Comparison of ENCODE assay signal across 13 cellular contexts in the genomic region with DNA sequence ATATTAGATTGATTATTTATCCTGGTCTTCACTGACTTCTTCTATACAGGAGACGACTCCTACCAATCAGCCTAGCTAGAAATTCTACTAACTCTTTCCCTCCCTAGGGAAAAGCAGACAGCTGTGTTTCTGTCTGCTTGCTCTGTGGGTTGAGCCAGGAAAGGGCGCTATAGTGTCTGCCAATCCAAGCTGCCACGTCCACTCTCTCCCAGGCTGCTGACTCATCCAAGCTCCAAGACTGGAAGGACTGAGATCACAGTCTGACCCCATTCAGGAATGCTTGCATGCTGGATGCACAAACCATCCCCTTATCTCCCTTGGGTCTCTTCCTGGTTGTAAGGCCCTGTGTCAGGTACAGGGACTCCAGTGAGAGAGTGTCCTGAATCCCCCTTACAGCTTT.
DNase-seq lines count a peak whose midpoint lies in the region; ATAC-seq, FAIRE-seq and TF ChIP-seq lines count a peak whose summit lies in the region.
"Had no signal": no experiment of that assay in that cellular context is flagged by ENCODE, and none has a peak within 500 bp of the region (broad histone marks: within the 10 kb centered on the region; RNA-seq: fewer than 3 reads in every experiment).

No MANE protein-coding gene starts in this region.

- WGBS in H1 (ENCODE audit: extremely low coverage in 1 of 2, insufficient coverage in 1 of 2, insufficient read length in 1 of 2, insufficient replicate concordance in 2 of 2, low coverage in 1 of 2, low lambda C conversion rate in 2 of 2, missing lambda C conversion rate in 1 of 2), 2 experiments = 76% methylated on average over 3 of the region's 3 CpGs; no CpG with 5 or more reads in 1 of the 2 experiments
- 33 to 52% methylated on average over 2 of the region's 3 CpGs for WGBS in mesodermal cell (ENCODE audit: insufficient coverage in 2 of 2), 2 experiments

- H2BK120ac ChIP-seq in H1 (replicated peaks; ENCODE audit: low read depth, low read length) = no peak overlapping the region

- no peaks in the 10 kb centered on the region for H3K27me3 Mint-ChIP-seq in activated CD8-positive, alpha-beta memory T cell treated with anti-CD3 and anti-CD28 coated beads, Interleukin-2, amount 10 ng/mL, durations not matched to agents 7 days and 5 days

- no peak overlapping the region for H2BK12ac ChIP-seq in H1 (ENCODE audit: low read depth, low read length)

- H3K9me3 Mint-ChIP-seq in activated CD8-positive, alpha-beta memory T cell treated with anti-CD3 and anti-CD28 coated beads, Interleukin-2, amount 10 ng/mL, durations not matched to agents 7 days and 5 days (ENCODE audit: low read depth) = peaks cover 3% of the 10 kb centered on the region
- H3K9me3 Mint-ChIP-seq: activated T-helper 17 cell treated with anti-CD3 and anti-CD28 coated beads, Interleukin-2, amount 50 U/mL, for 72 hours had no signal

- no peaks in the 10 kb centered on the region for H4K20me1 ChIP-seq in H1 (replicated peaks in 1 of 2; ENCODE audit: control insufficient read depth in 1 of 2, insufficient read depth in 2 of 2, low read length in 2 of 2)

- no peak overlapping the region for H3K23ac ChIP-seq in H1 (ENCODE audit: insufficient read length)

- no peak overlapping the region for H3K14ac ChIP-seq in H1 (ENCODE audit: insufficient read length)

- H3K4me1 ChIP-seq in H1 (replicated peaks in 1 of 4; ENCODE audit: control insufficient read depth in 3 of 4, insufficient read depth in 4 of 4, low read length in 3 of 4) = peaks cover 0 to 2% (median 0%) of the 10 kb centered on the region in 4 experiments; a peak in 1 of 7 replicates
- peaks cover 7% of the 10 kb centered on the region for H3K4me1 ChIP-seq in mesodermal cell (ENCODE audit: control insufficient read depth, insufficient read depth, low read length, poor library complexity, severe bottlenecking)

- no peak overlapping the region for H3K4me3 Mint-ChIP-seq in activated CD8-positive, alpha-beta memory T cell treated with anti-CD3 and anti-CD28 coated beads, Interleukin-2, amount 10 ng/mL, durations not matched to agents 7 days and 5 days
- H3K4me3 Mint-ChIP-seq: activated T-helper 17 cell treated with anti-CD3 and anti-CD28 coated beads, Interleukin-2, amount 50 U/mL, for 72 hours had no signal

- no peak overlapping the region for H2BK15ac ChIP-seq in H1 (ENCODE audit: low read length)

- no peak overlapping the region for H3K56ac ChIP-seq in H1 (replicated peaks; ENCODE audit: insufficient read length, low read depth, low read length)

- no peaks in the 10 kb centered on the region for H3K79me1 ChIP-seq in H1 (ENCODE audit: low read depth, low read length)

- ATAC-seq in activated CD8-positive, alpha-beta memory T cell treated with anti-CD3 and anti-CD28 coated beads, Interleukin-2, amount 10 ng/mL, durations not matched to agents 7 days and 5 days = no peak
- ATAC-seq: activated T-helper 17 cell treated with anti-CD3 and anti-CD28 coated beads, Interleukin-2, amount 50 U/mL, for 72 hours had no signal

- H3K4me2 ChIP-seq in H1 (ENCODE audit: insufficient read depth in 1 of 2, low read depth in 2 of 2, low read length in 2 of 2) = no peak overlapping the region

- TF ChIP-seq EP300 in H1 (IDR thresholded peaks at IDR 0.05; ENCODE audit: borderline replicate concordance in 1 of 2, low read depth in 2 of 2, low read length in 2 of 2) = no peak

- no peaks in the 10 kb centered on the region for H3K79me2 ChIP-seq in H1 (ENCODE audit: control insufficient read depth in 1 of 2, insufficient read depth in 2 of 2, low read length in 2 of 2)

- H3K4me3 ChIP-seq in H1 (ENCODE audit: extremely low read depth in 1 of 4, insufficient read depth in 2 of 4, low read depth in 3 of 4, low read length in 4 of 4) (no peak overlapping the region), mesodermal cell (ENCODE audit: extremely low read depth, insufficient read depth, low read length, poor library complexity, severe bottlenecking) (no peak overlapping the region)
- H3K4me3 ChIP-seq: ovary, thoracic aorta had no signal

- TF ChIP-seq CTCF in H1 (IDR thresholded peaks at IDR 0.05; ENCODE audit: control extremely low read depth in 1 of 3, insufficient read depth in 1 of 3, low read depth in 1 of 3, low read length in 3 of 3) (no peak), GM10248 (IDR thresholded peaks at IDR 0.05; ENCODE audit: control extremely low read depth, extremely low read depth, low read depth, missing control alignments) (no peak)

- H3K9me3 ChIP-seq in H1 (ENCODE audit: insufficient read depth in 2 of 2, low read depth in 1 of 2, low read length in 1 of 2) (no peaks in the 10 kb centered on the region), mesodermal cell (ENCODE audit: control insufficient read depth, low read length) (no peaks in the 10 kb centered on the region)
- H3K9me3 ChIP-seq: ovary, thoracic aorta had no signal

- H3K27me3 ChIP-seq in H1 (replicated peaks in 1 of 4; ENCODE audit: control insufficient read depth in 3 of 4, extremely low read depth in 1 of 4, insufficient read depth in 3 of 4, low read length in 3 of 4) = no peaks in the 10 kb centered on the region
- H3K27me3 ChIP-seq: ovary had no signal

- H3K4me1 Mint-ChIP-seq in activated CD8-positive, alpha-beta memory T cell treated with anti-CD3 and anti-CD28 coated beads, Interleukin-2, amount 10 ng/mL, durations not matched to agents 7 days and 5 days = no peaks in the 10 kb centered on the region
- H3K4me1 Mint-ChIP-seq: activated T-helper 17 cell treated with anti-CD3 and anti-CD28 coated beads, Interleukin-2, amount 50 U/mL, for 72 hours had no signal

- H4K91ac ChIP-seq in H1 (replicated peaks; ENCODE audit: insufficient read length, low read length) = no peak overlapping the region

- POLR2A ChIA-PET in H1 (lab: Charles Lee; ENCODE audit: partially characterized antibody) = no interaction called here
- POLR2A ChIA-PET in GM10248 (lab: Yijun Ruan, JAX) = no interaction called here

- CTCF ChIA-PET in H1 (lab: Charles Lee; ENCODE audit: partially characterized antibody) (interaction anchor here (1.0 kb wide), 1 partner anchor 12 kb away, joined by 3 read pairs; no protein-coding TSS in a partner anchor), GM10248 (lab: Yijun Ruan, JAX) (no interaction called here)
- CTCF ChIA-PET in activated CD8-positive, alpha-beta memory T cell treated with anti-CD3 and anti-CD28 coated beads, Interleukin-2, amount 10 ng/mL, durations not matched to agents 7 days and 5 days (lab: Charles Lee) = no interaction called here

- no peak overlapping the region for H3K4ac ChIP-seq in H1 (replicated peaks; ENCODE audit: insufficient read length, low read depth, low read length)

- H2BK20ac ChIP-seq in H1 (ENCODE audit: low read length) = no peak overlapping the region

- no peak overlapping the region for H4K8ac ChIP-seq in H1 (ENCODE audit: extremely low read depth, insufficient read depth, low read length)

- peak; percentile 45 for FAIRE-seq in H1 (lab: Jason Lieb, UNC)
- FAIRE-seq: TTC549 had no signal

- H3K27ac ChIP-seq in H1 (ENCODE audit: low read depth, low read length) = no peak overlapping the region
- peak overlapping the region; percentile 75 for H3K27ac ChIP-seq in mesodermal cell (ENCODE audit: low read depth, low read length, severe bottlenecking)
- H3K27ac ChIP-seq: ovary, thoracic aorta had no signal

- no peaks in the 10 kb centered on the region for H3K23me2 ChIP-seq in H1 (ENCODE audit: low read depth, low read length)

- H3K27ac Mint-ChIP-seq in activated CD8-positive, alpha-beta memory T cell treated with anti-CD3 and anti-CD28 coated beads, Interleukin-2, amount 10 ng/mL, durations not matched to agents 7 days and 5 days = no peak overlapping the region
- H3K27ac Mint-ChIP-seq: activated T-helper 17 cell treated with anti-CD3 and anti-CD28 coated beads, Interleukin-2, amount 50 U/mL, for 72 hours had no signal

- peak overlapping the region; percentile 62; the same call in 1 of the 2 replicates for H2AFZ ChIP-seq in H1 (ENCODE audit: low read length)

- no peak for TF ChIP-seq POLR2A in H1 (IDR thresholded peaks at IDR 0.05; ENCODE audit: control extremely low read depth in 1 of 2, low read depth in 2 of 2, low read length in 2 of 2)

- H3K36me3 Mint-ChIP-seq in activated CD8-positive, alpha-beta memory T cell treated with anti-CD3 and anti-CD28 coated beads, Interleukin-2, amount 10 ng/mL, durations not matched to agents 7 days and 5 days = no peaks in the 10 kb centered on the region

- DNase-seq in COLO829 (ENCODE audit: low spot score) = peak; percentile 68
- peak; percentile 93 for DNase-seq in LHCN-M2 (ENCODE audit: low read depth)
- DNase-seq in H1 (ENCODE audit: low read depth in 1 of 2, low spot score in 2 of 2) = peak in 1 of 2 experiments; percentile 10
- no peak for DNase-seq in DMS79 (lab: John Stamatoyannopoulos, UW)
- no peak for DNase-seq in GM10248 (ENCODE audit: extremely low spot score)
- DNase-seq in activated CD8-positive, alpha-beta memory T cell treated with anti-CD3 and anti-CD28 coated beads, Interleukin-2, amount 10 ng/mL, durations not matched to agents 7 days and 5 days = no peak
- no peak for DNase-seq in NCI-H345 treated with DMSO at 0.1 percent for 48 hours (lab: John Stamatoyannopoulos, UW; ENCODE audit: unreplicated experiment)
- DNase-seq: Calu3, ovary had no signal

- no peak overlapping the region for H2AK5ac ChIP-seq in H1 (ENCODE audit: low read depth, low read length)

- 0 out of 4 replicates have a peak, but pooled peaks have one; percentile 7 to 13 for TF ChIP-seq RAD21 in H1 (IDR thresholded peaks at IDR 0.05 in 1 of 2, conservative IDR thresholded peaks at IDR 0.05 in 1 of 2; ENCODE audit: low read depth in 2 of 2, low read length in 2 of 2)

- H4K5ac ChIP-seq in H1 (ENCODE audit: insufficient read length, low read depth, low read length) = no peak overlapping the region

- H2BK5ac ChIP-seq in H1 (ENCODE audit: low read depth, low read length) = no peak overlapping the region

- no peak overlapping the region; the same call in 1 of the 2 replicates for H3K18ac ChIP-seq in H1 (ENCODE audit: extremely low read depth, low read length)

- no peak overlapping the region for H3K9ac ChIP-seq in H1 (replicated peaks in 1 of 4; ENCODE audit: extremely low read depth in 1 of 4, low read depth in 3 of 4, low read length in 3 of 4)

- H3K36me3 ChIP-seq in H1 (ENCODE audit: control insufficient read depth in 2 of 4, insufficient read depth in 4 of 4, low read length in 3 of 4) (no peaks in the 10 kb centered on the region), mesodermal cell (ENCODE audit: control insufficient read depth, insufficient read depth, low read length) (no peaks in the 10 kb centered on the region)
- H3K36me3 ChIP-seq: ovary, thoracic aorta had no signal

TF ChIP-seq in H1, 55 proteins besides CTCF, POLR2A, EP300 and RAD21 (continues in another document):
- no peak for TF ChIP-seq BCL11A (IDR thresholded peaks at IDR 0.05; ENCODE audit: low read depth in 2 of 2, low read length in 2 of 2)
- TF ChIP-seq BACH1 (IDR thresholded peaks at IDR 0.05; ENCODE audit: low read length) = peak; percentile 68
- no peak for TF ChIP-seq CBX5 (IDR thresholded peaks at IDR 0.05; ENCODE audit: low read depth, low read length)

Comparison
In these comparisons a context has a peak if more than half of its experiments do, and no peak if none do; other contexts are left out.
1. DNase-seq: peak in COLO829 (single experiment) and LHCN-M2 (single experiment); none in DMS79 (single experiment), GM10248 (single experiment), activated CD8-positive, alpha-beta memory T cell treated with anti-CD3 and anti-CD28 coated beads, Interleukin-2, amount 10 ng/mL, durations not matched to agents 7 days and 5 days (single experiment) and NCI-H345 treated with DMSO at 0.1 percent for 48 hours (single experiment).